ENCODE assay signal across 26 cellular contexts in genomic region chr7:14001139-14001538, GRCh38. TPM values are rescaled to one million over a fixed set of nuclear protein-coding genes. Genes with fewer than 3 reads are reported as not detected.
DNase-seq lines count a peak whose midpoint lies in the region; ATAC-seq, FAIRE-seq and TF ChIP-seq lines count a peak whose summit lies in the region.
"Had no signal": no experiment of that assay in that cellular context is flagged by ENCODE, and none has a peak within 500 bp of the region (broad histone marks: within the 10 kb centered on the region; RNA-seq: fewer than 3 reads in every experiment).

No MANE protein-coding gene starts in this region.

- peak; percentile 43 for FAIRE-seq in H54 (lab: Jason Lieb, UNC)
- no peak for FAIRE-seq in K562 (lab: Jason Lieb, UNC)
- FAIRE-seq: A204.1, GM12892, GM18507 had no signal

- H2AFZ ChIP-seq in K562 (ENCODE audit: low read depth, low read length) (no peak overlapping the region; the same call in 1 of the 2 replicates), osteoblast (ENCODE audit: low read length) (peak overlapping the region; percentile 39)

- peaks cover 30% of the 10 kb centered on the region for H3K79me2 ChIP-seq in K562 (ENCODE audit: control insufficient read depth, insufficient read depth, low read length)
- H3K79me2 ChIP-seq in osteoblast (ENCODE audit: insufficient read depth, low read length): no peaks in the 10 kb centered on the region

- ATAC-seq in K562 (no peak), sciatic nerve (no peak)

- in situ Hi-C loops in K562 (cut with MboI): no loop called here

- no peaks in the 10 kb centered on the region for H3K9me1 ChIP-seq in K562 (ENCODE audit: control insufficient read depth, insufficient read depth, low read length)

- TF ChIP-seq CTCF in K562 (IDR thresholded peaks at IDR 0.05 in 2 of 3, conservative IDR thresholded peaks at IDR 0.05 in 1 of 3; ENCODE audit: insufficient read depth in 2 of 3, low read depth in 1 of 3, low read length in 3 of 3) (no peak), osteoblast (IDR thresholded peaks at IDR 0.05; ENCODE audit: extremely low read depth, low read depth, low read length) (no peak)

- TF ChIP-seq RAD21 in K562 (CRISPR knock-in tag; conservative IDR thresholded peaks at IDR 0.05 in 1 of 2, IDR thresholded peaks at IDR 0.05 in 1 of 2): no peak

- H3K27me3 ChIP-seq in K562 (ENCODE audit: control insufficient read depth in 2 of 2, insufficient read depth in 2 of 2, low read length in 2 of 2) (no peaks in the 10 kb centered on the region), osteoblast (ENCODE audit: insufficient read depth, low read length) (no peaks in the 10 kb centered on the region)
- H3K27me3 ChIP-seq: BE2C, BLaER1 had no signal

- H3K4me2 ChIP-seq in K562 (ENCODE audit: insufficient read depth, low read length) (no peak overlapping the region), osteoblast (ENCODE audit: insufficient read depth, low read length) (no peak overlapping the region)
- H3K4me2 ChIP-seq: BLaER1 had no signal

- TF ChIP-seq POLR2A in H54 (IDR thresholded peaks at IDR 0.05; ENCODE audit: low read depth, low read length) (no peak), K562 (conservative IDR thresholded peaks at IDR 0.05) (no peak)

- no peak for TF ChIP-seq EP300 in K562 (IDR thresholded peaks at IDR 0.05; ENCODE audit: low read length)

- whole genome bisulfite sequencing in K562 (ENCODE audit: insufficient coverage, low coverage, missing lambda C conversion rate): 59% methylated on average over 3 of the region's 3 CpGs

- no peak for DNase-seq in H54 (ENCODE audit: insufficient read length, low spot score)
- no peak for DNase-seq in K562 (ENCODE audit: extremely low read depth in 1 of 4, low spot score in 3 of 4)
- no peak for DNase-seq in osteoblast (ENCODE audit: insufficient read length, low spot score, missing footprints)
- no peak for DNase-seq in LoVo (ENCODE audit: low spot score)
- DNase-seq in pons (ENCODE audit: low spot score): no peak
- no peak for DNase-seq in sciatic nerve (ENCODE audit: low spot score)
- DNase-seq: 8988T; ACHN; BE2C; C1 segment of cervical spinal cord; CD4-positive, alpha-beta memory T cell; CD4-positive, CD25-positive, alpha-beta regulatory T cell; CD8-positive, alpha-beta memory T cell; COR-L47; DMS 273 treated with DMSO at 0.1 percent for 48 hours; DMS153; DMS53; DMS79; DND-41; EL; GDM1 had no signal

- H3K27ac ChIP-seq in K562 (ENCODE audit: extremely low read depth, low read depth, low read length): no peak overlapping the region
- no peak overlapping the region for H3K27ac ChIP-seq in osteoblast (ENCODE audit: low read depth, low read length)
- H3K27ac ChIP-seq: BLaER1 had no signal

- POLR2A ChIA-PET in K562 (lab: Yijun Ruan, JAX): interaction anchor here (0.7 to 1.4 kb wide), 2 partner anchors 9 to 15 kb away, joined by 3 to 10 read pairs; no protein-coding TSS in a partner anchor

- H3K36me3 ChIP-seq in K562 (ENCODE audit: control insufficient read depth, insufficient read depth, low read length) (peaks cover 7% of the 10 kb centered on the region; the same call in 2 of the 3 replicates), osteoblast (ENCODE audit: insufficient read depth, low read length) (no peaks in the 10 kb centered on the region)
- H3K36me3 ChIP-seq: BE2C, BLaER1 had no signal

- BruUV-seq in K562 (replicated peaks; lab: Mats Ljungman, UMichigan): no TSS peak

- intact Hi-C loops in K562 (cut with micrococcal nuclease) (no loop called here), sciatic nerve (cut with DNase I) (no loop called here)

- H3K9me3 ChIP-seq in K562 (replicated peaks; ENCODE audit: control insufficient read depth, insufficient read depth, low read depth, low read length): no peaks in the 10 kb centered on the region
- H3K9me3 ChIP-seq in osteoblast (ENCODE audit: low read depth, low read length): no peaks in the 10 kb centered on the region
- H3K9me3 ChIP-seq: BE2C had no signal

- no peaks in the 10 kb centered on the region for H4K20me1 ChIP-seq in K562 (replicated peaks; ENCODE audit: control insufficient read depth, insufficient read depth, low read length)
- no peaks in the 10 kb centered on the region for H4K20me1 ChIP-seq in osteoblast (ENCODE audit: insufficient read depth, low read length)
- H4K20me1 ChIP-seq: BLaER1 had no signal

- peaks cover 0 to 3% of the 10 kb centered on the region in 2 experiments; a peak in 2 of 5 replicates for H3K4me1 ChIP-seq in K562 (replicated peaks in 1 of 2; ENCODE audit: control insufficient read depth in 2 of 2, insufficient read depth in 2 of 2, low read length in 2 of 2)
- H3K4me1 ChIP-seq in osteoblast (ENCODE audit: insufficient read depth, low read length): no peaks in the 10 kb centered on the region
- H3K4me1 ChIP-seq: BE2C, BLaER1 had no signal

- CTCF ChIA-PET in K562 (lab: Yijun Ruan, JAX; ENCODE audit: low intra/inter-chr PET ratio): no interaction called here

- H3K4me3 ChIP-seq in K562: no peak overlapping the region
- no peak overlapping the region for H3K4me3 ChIP-seq in osteoblast (ENCODE audit: insufficient read depth, low read length)
- H3K4me3 ChIP-seq: BLaER1 had no signal

- H3K9ac ChIP-seq in K562 (ENCODE audit: insufficient read depth in 1 of 2, low read depth in 2 of 2, low read length in 2 of 2): no peak overlapping the region
- H3K9ac ChIP-seq: BLaER1 had no signal

TF ChIP-seq in K562, 482 proteins besides CTCF, POLR2A, EP300 and RAD21 (continues in another document):
- TF ChIP-seq FOXM1 (IDR thresholded peaks at IDR 0.05; ENCODE audit: low read depth) (no peak), FOXM1 (CRISPR knock-in tag; IDR thresholded peaks at IDR 0.05; ENCODE audit: low read depth) (no peak), TCF7L2 (IDR thresholded peaks at IDR 0.05; ENCODE audit: low read depth, low read length) (no peak), HDAC1 (IDR thresholded peaks at IDR 0.05) (no peak), HINFP (tag; conservative IDR thresholded peaks at IDR 0.05; ENCODE audit: low read depth) (peak; percentile 91), ZNF668 (CRISPR knock-in tag; IDR thresholded peaks at IDR 0.05) (peak; percentile 96), MXD1 (CRISPR knock-in tag; IDR thresholded peaks at IDR 0.05; ENCODE audit: borderline replicate concordance, poor library complexity, severe bottlenecking) (no peak)

RNA-seq across cellular contexts. Expression of gene ETV1, which starts 11.7 kb away (rescaled TPM):
- total RNA-seq in K562 (2011; cell fraction: chromatin; rRNA removed; ENCODE audit: low replicate concordance): 19.5 and 42.2 TPM in 2 replicates
- total RNA-seq in K562 (2011; cell fraction: nucleolus; rRNA removed): 10.2 and 11.8 TPM in 2 replicates
- 23.3 and 36.9 TPM in 2 replicates for total RNA-seq in K562 (2011; cell fraction: nucleoplasm; rRNA removed)
- total RNA-seq in K562 (2014; rRNA removed) (8.0 and 9.8 TPM in 2 replicates), K562 (2014; rRNA removed; fragmentation: Illumina TruSeq; extraction: Trizol) (15.9 and 16.3 TPM in 2 replicates), K562 (2015; rRNA removed; fragmentation: Illumina TruSeq; extraction: Trizol) (11.3 and 14.0 TPM in 2 replicates), K562 (2021) (18.1 and 27.4 TPM in 2 replicates), osteoblast (15.9 and 22.4 TPM in 2 replicates), sciatic nerve (45.3 TPM)
- polyA plus RNA-seq in K562 (2011; rRNA removed) (15.8 and 16.2 TPM in 2 replicates), K562 (2014; fragmentation: Illumina TruSeq; extraction: Trizol) (21.1 and 23.1 TPM in 2 replicates), K562 (2014; fragmentation: Nextera tagmentation; extraction: Ambion mirVana) (1 to 10 TPM; 7.2 to 9.8 TPM), K562 (2014; rRNA removed) (10.5 and 12.0 TPM in 2 replicates)
- polyA plus RNA-seq in K562 (2011; cell fraction: cytosol; rRNA removed): 12.6 and 14.8 TPM in 2 replicates
- 28.7 and 41.6 TPM in 2 replicates for polyA plus RNA-seq in K562 (2011; cell fraction: nucleus; rRNA removed)
- polyA plus RNA-seq in K562 (2012): 15.6 and 21.3 TPM in 2 replicates
- 20.5 and 28.2 TPM in 2 replicates for polyA minus RNA-seq in K562 (2011; rRNA and poly(A)+ RNA removed)
- polyA minus RNA-seq in K562 (2011; cell fraction: cytosol; rRNA and poly(A)+ RNA removed): 5.4 and 7.4 TPM in 2 replicates
- polyA minus RNA-seq in K562 (2011; cell fraction: nucleus; rRNA and poly(A)+ RNA removed): 16.8 and 35.5 TPM in 2 replicates
- polyA plus RNA-seq: CD14-positive monocyte; CD4-positive, alpha-beta memory T cell had no signal
